In the genomic region with DNA sequence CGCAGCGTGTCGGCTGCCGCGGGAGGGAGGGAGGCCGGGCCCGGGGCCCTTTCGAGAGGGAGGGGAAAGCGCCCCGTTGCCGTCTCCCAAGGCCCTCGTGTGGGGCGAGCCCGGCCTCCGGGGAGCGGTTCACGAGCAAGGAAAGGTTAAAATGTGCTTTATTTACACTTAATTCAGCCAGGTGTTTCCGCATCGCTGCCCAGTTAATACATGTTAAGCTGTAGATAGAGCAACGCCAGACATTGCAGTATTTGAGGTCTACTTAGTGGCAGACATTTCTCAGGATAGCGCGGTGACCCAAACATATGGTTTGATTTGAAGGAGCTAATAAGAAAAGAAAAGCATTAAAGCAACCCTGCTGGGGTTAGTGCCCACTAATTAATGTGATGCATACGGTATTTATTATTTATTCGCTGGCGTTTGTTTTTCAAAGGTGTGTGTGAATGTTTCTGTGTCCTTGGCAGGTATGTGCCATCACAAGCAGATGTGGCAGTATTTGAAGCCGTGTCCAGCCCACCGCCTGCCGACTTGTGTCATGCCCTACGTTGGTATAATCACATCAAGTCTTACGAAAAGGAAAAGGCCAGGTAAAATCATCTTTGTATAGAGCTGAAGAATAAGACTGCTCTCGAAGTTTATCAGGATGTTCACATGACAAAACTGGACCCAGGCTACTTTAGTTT, we compare ENCODE assay signal across 8 cellular contexts. TPM values are rescaled to one million over a fixed set of nuclear protein-coding genes. Genes with fewer than 3 reads are reported as not detected.
DNase-seq lines count a peak whose midpoint lies in the region; ATAC-seq, FAIRE-seq and TF ChIP-seq lines count a peak whose summit lies in the region.

No MANE protein-coding gene starts in this region.

- H3K4me3 ChIP-seq in HUES64 (ENCODE audit: low read length) = peak overlapping the region; percentile 77

- H3K9me3 ChIP-seq in HUES64 (ENCODE audit: insufficient read depth, low read depth, low read length) = no peaks in the 10 kb centered on the region

- 6% methylated on average over 31 of the region's 31 CpGs for WGBS in HUES64

- intact Hi-C loops in posterior vena cava (cut with DNase I) = no loop called here

- H3K36me3 ChIP-seq in HUES64 (ENCODE audit: insufficient read depth, low read length) = peaks cover 58% of the 10 kb centered on the region

- no peak for TF ChIP-seq POLR2A in GM12891 (IDR thresholded peaks at IDR 0.05; ENCODE audit: low read depth, low read length)

- H3K9me3 Mint-ChIP-seq in activated T-cell treated with anti-CD3 and anti-CD28 coated beads, Interleukin-2, amount 50 U/mL, for 4 hours = no peaks in the 10 kb centered on the region

- no peak for FAIRE-seq in GM12891 (lab: Jason Lieb, UNC)

- peaks cover 52% of the 10 kb centered on the region for H3K4me1 Mint-ChIP-seq in activated T-cell treated with anti-CD3 and anti-CD28 coated beads, Interleukin-2, amount 50 U/mL, for 4 hours (ENCODE audit: low read depth)

- peak overlapping the region; percentile 99 for H3K4me3 Mint-ChIP-seq in activated T-cell treated with anti-CD3 and anti-CD28 coated beads, Interleukin-2, amount 50 U/mL, for 4 hours

- no peaks in the 10 kb centered on the region for H3K27me3 ChIP-seq in HUES64 (ENCODE audit: insufficient read depth, low read length)

- peaks cover 11% of the 10 kb centered on the region; the same call in 1 of the 2 replicates for H3K4me1 ChIP-seq in HUES64 (ENCODE audit: insufficient read depth, low read length)

- H3K36me3 Mint-ChIP-seq in activated T-cell treated with anti-CD3 and anti-CD28 coated beads, Interleukin-2, amount 50 U/mL, for 4 hours (ENCODE audit: insufficient read depth) = peaks cover 40% of the 10 kb centered on the region

- DNase-seq in GM12891 (ENCODE audit: insufficient read length, low spot score) = peak; percentile 31
- no peak for DNase-seq in activated T-cell treated with anti-CD3 and anti-CD28 coated beads, Interleukin-2, amount 50 U/mL, for 4 hours
- peak; percentile 9 for DNase-seq in globus pallidus (ENCODE audit: low spot score)
- peak; percentile 88 for DNase-seq in posterior vena cava (ENCODE audit: low spot score)
- DNase-seq in pons (ENCODE audit: low spot score) = no peak

- peak overlapping the region; percentile 99 for H3K9ac ChIP-seq in HUES64 (ENCODE audit: low read depth, low read length)

- peak overlapping the region; percentile 94 for H3K27ac ChIP-seq in HUES64 (ENCODE audit: low read depth, low read length)

- peak; percentile 48 for ATAC-seq in GM21526 (IDR thresholded peaks at IDR 0.05; ENCODE audit: low FRiP score, unreplicated experiment)
- ATAC-seq in activated T-cell treated with anti-CD3 and anti-CD28 coated beads, Interleukin-2, amount 50 U/mL, for 4 hours = peak; percentile 59 to 60
- no peak for ATAC-seq in HG03097 (IDR thresholded peaks at IDR 0.05; ENCODE audit: low FRiP score, unreplicated experiment)

- H3K27me3 Mint-ChIP-seq in activated T-cell treated with anti-CD3 and anti-CD28 coated beads, Interleukin-2, amount 50 U/mL, for 4 hours (ENCODE audit: low read depth) = no peaks in the 10 kb centered on the region

TF ChIP-seq in GM12891, 5 proteins besides CTCF, POLR2A, EP300 and RAD21:
- peak; percentile 36 for TF ChIP-seq PAX5 (IDR thresholded peaks at IDR 0.05; ENCODE audit: insufficient read depth, low read length, severe bottlenecking)
- no peak for TF ChIP-seq SPI1 (IDR thresholded peaks at IDR 0.05; ENCODE audit: low read depth, low read length)

RNA-seq across cellular contexts. Expression of a gene that starts 0.6 kb away (rescaled TPM):
- 1,468 TPM for polyA plus RNA-seq in GM12891 (2012; ENCODE audit: low read depth, missing spikeins)
- 855 TPM for polyA plus RNA-seq in HUES64 (2013, experiment 1 of 2)
- 838 TPM for polyA plus RNA-seq in HUES64 (2013, experiment 2 of 2)
- total RNA-seq in activated T-cell treated with anti-CD3 and anti-CD28 coated beads, Interleukin-2, amount 50 U/mL, for 4 hours = 1,000 to 10,000 TPM; 1,014 to 1,071 (median 1,068) TPM
- 100 to 1,000 TPM; 389 to 393 TPM for total RNA-seq in posterior vena cava

RNA-seq across cellular contexts. Expression of a gene that starts 1.0 kb away (rescaled TPM):
- 52.0 TPM for polyA plus RNA-seq in GM12891 (2012; ENCODE audit: low read depth, missing spikeins)
- polyA plus RNA-seq in HUES64 (2013, experiment 1 of 2) = 59.8 TPM
- 59.5 TPM for polyA plus RNA-seq in HUES64 (2013, experiment 2 of 2)
- total RNA-seq in activated T-cell treated with anti-CD3 and anti-CD28 coated beads, Interleukin-2, amount 50 U/mL, for 4 hours = 10 to 100 TPM; 70.4 to 74.1 (median 71.2) TPM
- total RNA-seq in posterior vena cava = 10 to 100 TPM; 72.1 to 72.7 TPM

Comparison
In these comparisons a context has a peak if more than half of its experiments do, and no peak if none do; other contexts are left out.
1. DNase-seq: peak in GM12891 (single experiment), globus pallidus (single experiment) and posterior vena cava (single experiment); none in activated T-cell treated with anti-CD3 and anti-CD28 coated beads, Interleukin-2, amount 50 U/mL, for 4 hours (single experiment) and pons (single experiment).